In the genomic region with DNA sequence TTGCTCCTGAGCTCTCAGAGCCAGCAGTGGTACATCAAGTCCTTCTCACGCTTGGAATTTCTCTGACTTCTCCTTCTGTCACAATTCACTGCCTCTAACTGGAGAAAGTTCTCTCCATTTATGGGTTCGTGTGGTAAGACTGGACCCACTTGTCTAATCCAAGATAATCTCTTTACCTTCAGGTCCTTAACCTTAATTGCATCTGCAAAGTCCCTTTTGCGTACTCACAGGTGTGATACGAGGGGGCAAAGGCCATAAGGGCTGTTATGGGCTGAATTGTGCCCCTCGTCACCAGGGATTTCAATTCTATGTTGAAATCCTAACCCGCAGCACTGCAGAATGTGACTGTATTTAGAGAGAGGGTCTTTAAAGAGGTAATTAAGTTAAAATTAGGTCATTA, we compare ENCODE assay signal across 18 cellular contexts.
"Had no signal": no experiment of that assay in that cellular context is flagged by ENCODE, and none has a peak within 500 bp of the region (broad histone marks: within the 10 kb centered on the region; RNA-seq: fewer than 3 reads in every experiment).

No MANE protein-coding gene starts in this region.

- DNase-seq: activated CD4-positive, alpha-beta T cell treated with anti-CD3 and anti-CD28 coated beads, Interleukin-2, amount 10 ng/mL, durations not matched to agents 24 days and 14 days; activated CD4-positive, CD25-positive, alpha-beta regulatory T cell treated with anti-CD3 and anti-CD28 coated beads, Interleukin-2, amount 50 U/mL, for 72 hours; activated CD8-positive, alpha-beta memory T cell treated with anti-CD3 and anti-CD28 coated beads for 24 hours; activated naive CD4-positive, alpha-beta T cell treated with anti-CD3 and anti-CD28 coated beads, Interleukin-2, amount 50 U/mL, for 16 hours; activated naive CD8-positive, alpha-beta T cell treated with anti-CD3 and anti-CD28 coated beads, Interleukin-2, amount 10 ng/mL, durations not matched to agents 7 days and 5 days; activated T-cell treated with anti-CD3 and anti-CD28 coated beads, Interleukin-2, amount 50 U/mL, for 72 hours; adrenal gland; anterior cingulate cortex; cerebellar nuclear complex; Karpas-422; MM.1S; NCI-H146; NCI-H187 treated with DMSO at 0.1 percent for 48 hours; NCI-H2081 treated with DMSO at 0.1 percent for 48 hours; NCI-H446; SK-N-SH had no signal

- H3K9me3 ChIP-seq: adrenal gland, SK-N-SH had no signal

- H3K36me3 ChIP-seq: adrenal gland had no signal

- H3K4me3 Mint-ChIP-seq: activated CD4-positive, alpha-beta memory T cell treated with anti-CD3 and anti-CD28 coated beads for 36 hours; activated CD4-positive, alpha-beta T cell treated with anti-CD3 and anti-CD28 coated beads, Interleukin-2, amount 10 ng/mL, durations not matched to agents 24 days and 14 days; activated naive CD8-positive, alpha-beta T cell treated with anti-CD3 and anti-CD28 coated beads, Interleukin-2, amount 10 ng/mL, durations not matched to agents 7 days and 5 days; activated T-cell treated with anti-CD3 and anti-CD28 coated beads, Interleukin-2, amount 50 U/mL, for 72 hours; WTC11 had no signal

- H3K27me3 ChIP-seq: adrenal gland had no signal

- H3K4me2 ChIP-seq: SK-N-SH had no signal

- H3K9me3 Mint-ChIP-seq: activated CD4-positive, alpha-beta memory T cell treated with anti-CD3 and anti-CD28 coated beads for 36 hours; activated CD4-positive, alpha-beta T cell treated with anti-CD3 and anti-CD28 coated beads, Interleukin-2, amount 10 ng/mL, durations not matched to agents 24 days and 14 days; activated naive CD8-positive, alpha-beta T cell treated with anti-CD3 and anti-CD28 coated beads, Interleukin-2, amount 10 ng/mL, durations not matched to agents 7 days and 5 days; activated T-cell treated with anti-CD3 and anti-CD28 coated beads, Interleukin-2, amount 50 U/mL, for 72 hours had no signal

- H3K36me3 Mint-ChIP-seq: activated CD4-positive, alpha-beta memory T cell treated with anti-CD3 and anti-CD28 coated beads for 36 hours; WTC11 had no signal

- ATAC-seq: WTC11 had no signal

- H3K4me1 Mint-ChIP-seq: activated naive CD8-positive, alpha-beta T cell treated with anti-CD3 and anti-CD28 coated beads, Interleukin-2, amount 10 ng/mL, durations not matched to agents 7 days and 5 days had no signal

- H3K9ac ChIP-seq: SK-N-SH had no signal

- H3K27me3 Mint-ChIP-seq: activated CD4-positive, alpha-beta memory T cell treated with anti-CD3 and anti-CD28 coated beads for 36 hours; activated CD4-positive, alpha-beta T cell treated with anti-CD3 and anti-CD28 coated beads, Interleukin-2, amount 10 ng/mL, durations not matched to agents 24 days and 14 days had no signal

- H3K27ac ChIP-seq: adrenal gland had no signal

- H3K4me3 ChIP-seq: adrenal gland had no signal

- H3K27ac Mint-ChIP-seq: activated CD4-positive, alpha-beta memory T cell treated with anti-CD3 and anti-CD28 coated beads for 36 hours; activated CD4-positive, alpha-beta T cell treated with anti-CD3 and anti-CD28 coated beads, Interleukin-2, amount 10 ng/mL, durations not matched to agents 24 days and 14 days; activated naive CD8-positive, alpha-beta T cell treated with anti-CD3 and anti-CD28 coated beads, Interleukin-2, amount 10 ng/mL, durations not matched to agents 7 days and 5 days; activated T-cell treated with anti-CD3 and anti-CD28 coated beads, Interleukin-2, amount 50 U/mL, for 72 hours; WTC11 had no signal

- H3K4me1 ChIP-seq: adrenal gland had no signal
